In the genomic region with DNA sequence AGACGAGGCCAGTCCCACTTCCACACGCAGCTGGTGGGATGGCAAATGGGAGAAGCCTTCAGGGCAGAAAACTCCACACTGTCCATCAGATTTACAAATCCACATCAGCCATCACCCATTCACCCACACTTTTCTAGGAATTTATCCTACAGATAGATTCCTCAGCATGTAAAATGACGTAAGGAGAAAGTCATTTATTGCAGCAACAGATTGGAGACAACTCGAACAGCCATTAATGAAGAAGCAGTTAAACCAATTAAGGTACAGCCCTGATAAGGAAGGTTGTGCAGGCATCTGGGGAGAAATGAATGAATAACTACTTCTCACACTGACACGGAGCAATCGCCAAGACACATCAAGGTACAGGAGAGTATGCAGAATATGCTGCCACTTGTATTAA, we compare ENCODE assay signal across 13 cellular contexts.
"Had no signal": no experiment of that assay in that cellular context is flagged by ENCODE, and none has a peak within 500 bp of the region (broad histone marks: within the 10 kb centered on the region; RNA-seq: fewer than 3 reads in every experiment).

No MANE protein-coding gene starts in this region.

- H3K36me3 ChIP-seq: neural progenitor cell, pancreas had no signal

- ATAC-seq: activated CD8-positive, alpha-beta T cell treated with anti-CD3 and anti-CD28 coated beads, Interleukin-2, amount 10 ng/mL, durations not matched to agents 7 days and 5 days; activated naive CD8-positive, alpha-beta T cell treated with anti-CD3 and anti-CD28 coated beads, Interleukin-2, amount 50 U/mL, for 24 hours; T-cell had no signal

- DNase-seq: activated CD4-positive, alpha-beta T cell treated with anti-CD3 and anti-CD28 coated beads for 48 hours; activated CD8-positive, alpha-beta T cell treated with anti-CD3 and anti-CD28 coated beads, Interleukin-2, amount 10 ng/mL, durations not matched to agents 7 days and 5 days; activated naive CD4-positive, alpha-beta T cell treated with Interleukin-2 at 50 U/mL for 16 hours; activated naive CD8-positive, alpha-beta T cell treated with anti-CD3 and anti-CD28 coated beads, Interleukin-2, amount 50 U/mL, for 24 hours; endodermal cell; glutamatergic neuron; mammary epithelial cell; pancreas; T-cell had no signal

- H3K9me3 ChIP-seq: pancreas, tibial nerve had no signal

- H3K27ac ChIP-seq: neural progenitor cell had no signal

- H3K27me3 ChIP-seq: neural progenitor cell, pancreas, tibial nerve had no signal

- H3K27me3 Mint-ChIP-seq: activated naive CD8-positive, alpha-beta T cell treated with anti-CD3 and anti-CD28 coated beads, Interleukin-2, amount 50 U/mL, for 24 hours; central memory CD8-positive, alpha-beta T cell; dendritic cell treated with granulocyte-macrophage colony-stimulating factor and Interleukin-4, amounts not matched to agents 40 ng/mL and 50 ng/mL, for 4 days; T-cell had no signal

- H3K9me3 Mint-ChIP-seq: activated naive CD8-positive, alpha-beta T cell treated with anti-CD3 and anti-CD28 coated beads, Interleukin-2, amount 50 U/mL, for 24 hours; central memory CD8-positive, alpha-beta T cell; dendritic cell treated with granulocyte-macrophage colony-stimulating factor and Interleukin-4, amounts not matched to agents 40 ng/mL and 50 ng/mL, for 4 days; endodermal cell; neural progenitor cell; T-cell had no signal

- H3K9ac ChIP-seq: neural progenitor cell had no signal

- H3K4me1 ChIP-seq: neural progenitor cell had no signal

- H3K4me3 ChIP-seq: neural progenitor cell, pancreas, tibial nerve had no signal

- H3K36me3 Mint-ChIP-seq: T-cell had no signal

- FAIRE-seq: pancreas had no signal

- H3K27ac Mint-ChIP-seq: activated CD8-positive, alpha-beta T cell treated with anti-CD3 and anti-CD28 coated beads, Interleukin-2, amount 10 ng/mL, durations not matched to agents 7 days and 5 days; activated naive CD8-positive, alpha-beta T cell treated with anti-CD3 and anti-CD28 coated beads, Interleukin-2, amount 50 U/mL, for 24 hours; dendritic cell treated with granulocyte-macrophage colony-stimulating factor and Interleukin-4, amounts not matched to agents 40 ng/mL and 50 ng/mL, for 4 days; endodermal cell; neural progenitor cell; T-cell had no signal

- H3K4me3 Mint-ChIP-seq: activated CD8-positive, alpha-beta T cell treated with anti-CD3 and anti-CD28 coated beads, Interleukin-2, amount 10 ng/mL, durations not matched to agents 7 days and 5 days; activated naive CD8-positive, alpha-beta T cell treated with anti-CD3 and anti-CD28 coated beads, Interleukin-2, amount 50 U/mL, for 24 hours; central memory CD8-positive, alpha-beta T cell; dendritic cell treated with granulocyte-macrophage colony-stimulating factor and Interleukin-4, amounts not matched to agents 40 ng/mL and 50 ng/mL, for 4 days; endodermal cell; neural progenitor cell; T-cell had no signal

- H3K4me1 Mint-ChIP-seq: activated naive CD8-positive, alpha-beta T cell treated with anti-CD3 and anti-CD28 coated beads, Interleukin-2, amount 50 U/mL, for 24 hours; central memory CD8-positive, alpha-beta T cell; endodermal cell; T-cell had no signal
